Comparison of ENCODE assay signal across 33 cellular contexts in genomic region chr7:7792089-7792488, GRCh38.
DNase-seq lines count a peak whose midpoint lies in the region; ATAC-seq, FAIRE-seq and TF ChIP-seq lines count a peak whose summit lies in the region.
"Had no signal": no experiment of that assay in that cellular context is flagged by ENCODE, and none has a peak within 500 bp of the region (broad histone marks: within the 10 kb centered on the region; RNA-seq: fewer than 3 reads in every experiment).

No MANE protein-coding gene starts in this region.

- DNase-seq in Right ventricle myocardium superior = no peak
- DNase-seq in Right ventricle myocardium inferior (ENCODE audit: missing footprints) = no peak
- peak; percentile 76 for DNase-seq in amniotic epithelial cell (ENCODE audit: low read depth)
- peak; percentile 58 for DNase-seq in myocyte (ENCODE audit: low read depth)
- no peak for DNase-seq in sciatic nerve (ENCODE audit: low spot score)
- no peak for DNase-seq in D721Med (ENCODE audit: insufficient read length, low spot score)
- DNase-seq in right lobe of liver = no peak
- DNase-seq: activated CD4-positive, alpha-beta T cell treated with anti-CD3 and anti-CD28 coated beads, Interleukin-2, amount 10 ng/mL, durations not matched to agents 24 days and 14 days; activated naive CD8-positive, alpha-beta T cell treated with anti-CD3 and anti-CD28 coated beads, Interleukin-2, amount 50 U/mL, for 24 hours; activated T-cell treated with anti-CD3 and anti-CD28 coated beads, Interleukin-2, amount 50 U/mL, for 48 hours; BE2C; brain microvascular endothelial cell; DMS53; GF-D8; heart left ventricle; HFFc6; kidney glomerular epithelial cell; NCI-H1092; NCI-H187; NCI-H2171; NCI-H510A treated with DMSO at 0.1 percent for 48 hours; PC-3; SHP77; stimulated activated naive CD4-positive, alpha-beta T cell treated with Interleukin-2 at 50 U/mL for 16 hours; testis; WERI-Rb-1 had no signal

- no peaks in the 10 kb centered on the region for H3K36me3 ChIP-seq in right lobe of liver
- H3K36me3 ChIP-seq: BE2C, brain microvascular endothelial cell, neural progenitor cell, vagina, WERI-Rb-1 had no signal

- ATAC-seq in Right ventricle myocardium superior (ENCODE audit: poor library complexity) = peak; percentile 64
- ATAC-seq in Right ventricle myocardium inferior = no peak
- no peak for ATAC-seq in GM18511 (IDR thresholded peaks at IDR 0.05; ENCODE audit: unreplicated experiment)
- ATAC-seq in sciatic nerve = no peak
- no peak for ATAC-seq in right lobe of liver
- ATAC-seq: activated naive CD8-positive, alpha-beta T cell treated with anti-CD3 and anti-CD28 coated beads, Interleukin-2, amount 50 U/mL, for 24 hours; PC-3 had no signal

- 73% methylated on average over 1 of the region's 1 CpG for WGBS in right lobe of liver (ENCODE audit: insufficient coverage, low coverage, low lambda C conversion rate, missing lambda C conversion rate)

- no peak overlapping the region for H3K27ac ChIP-seq in right lobe of liver
- H3K27ac ChIP-seq: brain microvascular endothelial cell, neural progenitor cell, parathyroid adenoma, testis, vagina, WERI-Rb-1 had no signal

- TF ChIP-seq CTCF in D721Med (IDR thresholded peaks at IDR 0.05; ENCODE audit: insufficient read depth, missing control alignments) = no peak
- no peak for TF ChIP-seq CTCF in right lobe of liver (IDR thresholded peaks at IDR 0.05)

- no peaks in the 10 kb centered on the region for H3K9me3 ChIP-seq in right lobe of liver
- H3K9me3 ChIP-seq: BE2C, heart left ventricle, testis, vagina had no signal

- FAIRE-seq in D721Med (lab: Jason Lieb, UNC) = no peak
- FAIRE-seq: A204.1, GM18507 had no signal

- TF ChIP-seq POLR2A in right lobe of liver (IDR thresholded peaks at IDR 0.05) = no peak

- no peak overlapping the region for H3K4me3 ChIP-seq in right lobe of liver
- H3K4me3 ChIP-seq: heart left ventricle, lung, neural progenitor cell, testis, vagina had no signal

- H3K4me1 ChIP-seq in right lobe of liver = no peaks in the 10 kb centered on the region
- H3K4me1 ChIP-seq: BE2C, testis had no signal

- intact Hi-C loops in Right ventricle myocardium superior (cut with DNase I) (no loop called here), Right ventricle myocardium inferior (cut with DNase I) (no loop called here), sciatic nerve (cut with DNase I) (no loop called here), right lobe of liver (cut with DNase I) (no loop called here)

- no peaks in the 10 kb centered on the region for H3K27me3 ChIP-seq in right lobe of liver
- H3K27me3 ChIP-seq: BE2C, brain microvascular endothelial cell, heart left ventricle, neural progenitor cell, testis, vagina had no signal

Comparison
In these comparisons a context has a peak if more than half of its experiments do, and no peak if none do; other contexts are left out.
1. DNase-seq: peak in amniotic epithelial cell (single experiment) and myocyte (single experiment); none in Right ventricle myocardium superior (single experiment), Right ventricle myocardium inferior (single experiment), sciatic nerve (single experiment), D721Med (single experiment) and right lobe of liver (0 of 3).